10 cellular contexts compared by ENCODE assay signal in the genomic region with DNA sequence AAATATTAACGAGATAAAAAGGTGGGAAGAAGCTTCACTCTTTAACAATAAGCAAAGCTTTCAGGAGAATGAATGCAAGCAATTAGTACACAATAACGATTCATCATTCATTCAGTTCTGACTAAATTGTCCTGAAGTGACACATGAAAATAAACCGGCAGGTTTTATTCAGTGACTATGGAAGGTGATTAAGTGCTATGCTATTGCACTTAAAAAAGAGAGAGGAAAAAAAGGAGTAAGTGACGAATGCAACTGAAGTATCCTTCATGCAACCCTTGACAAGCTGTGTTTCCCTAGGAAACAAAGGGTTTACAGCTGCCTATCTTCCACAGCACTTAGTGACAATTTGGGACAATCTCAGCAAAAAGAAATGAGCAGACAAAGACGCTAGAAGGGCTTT. TPM values are rescaled to one million over a fixed set of nuclear protein-coding genes. Genes with fewer than 3 reads are reported as not detected.
DNase-seq lines count a peak whose midpoint lies in the region; TF ChIP-seq lines count a peak whose summit lies in the region.
"Had no signal": no experiment of that assay in that cellular context is flagged by ENCODE, and none has a peak within 500 bp of the region (broad histone marks: within the 10 kb centered on the region; RNA-seq: fewer than 3 reads in every experiment).

No MANE protein-coding gene starts in this region.

- peak overlapping the region in 2 of 4 donors; percentile 43 to 71 for H3K27ac ChIP-seq in esophagus squamous epithelium

- peaks cover 15 to 44% (median 22%) of the 10 kb centered on the region in 3 donors for H3K4me1 ChIP-seq in esophagus squamous epithelium

- TF ChIP-seq CTCF in nephron progenitor cell (IDR thresholded peaks at IDR 0.05) (no peak), esophagus squamous epithelium (IDR thresholded peaks at IDR 0.05) (no peak)

- WGBS in esophagus squamous epithelium, 2 donors: 35 to 55% methylated on average over 5 of the region's 5 CpGs

- no peaks in the 10 kb centered on the region for H3K36me3 Mint-ChIP-seq in nephron progenitor cell (ENCODE audit: low read depth)

- DNase-seq in EH (ENCODE audit: low read depth) (peak; percentile 39), NAMALWA (ENCODE audit: low spot score) (peak; percentile 53), cerebellar cortex (ENCODE audit: low spot score) (peak; percentile 48), nephron progenitor cell (no peak), AG08395 (ENCODE audit: low spot score) (no peak), esophagus squamous epithelium (lab: John Stamatoyannopoulos, UW) (no peak), GDM1 (lab: John Stamatoyannopoulos, UW) (no peak), occipital lobe (lab: John Stamatoyannopoulos, UW) (no peak)
- DNase-seq: cerebellar nuclear complex; stimulated activated CD4-positive, alpha-beta T cell treated with anti-CD3 and anti-CD28 coated beads, Interleukin-1b, Interleukin-23, amount 100 ng/mL, for 48 hours had no signal

- no peak overlapping the region for H3K27ac Mint-ChIP-seq in nephron progenitor cell

- H3K4me3 Mint-ChIP-seq in nephron progenitor cell: peak overlapping the region; percentile 89

- no peaks in the 10 kb centered on the region for H3K27me3 ChIP-seq in esophagus squamous epithelium

- peaks cover 30% of the 10 kb centered on the region for H3K4me1 Mint-ChIP-seq in nephron progenitor cell

- peak overlapping the region in 1 of 4 donors; percentile 72 for H3K4me3 ChIP-seq in esophagus squamous epithelium

- peaks cover 0 to 7% (median 0%) of the 10 kb centered on the region in 3 donors for H3K9me3 ChIP-seq in esophagus squamous epithelium

- H3K36me3 ChIP-seq in esophagus squamous epithelium: peaks cover 0 to 21% (median 0%) of the 10 kb centered on the region in 3 donors

- intact Hi-C loops in esophagus squamous epithelium (cut with DNase I): no loop called here

- no peaks in the 10 kb centered on the region for H3K9me3 Mint-ChIP-seq in nephron progenitor cell

- TF ChIP-seq POLR2A in esophagus squamous epithelium (IDR thresholded peaks at IDR 0.05): no peak

- peaks cover 3% of the 10 kb centered on the region for H3K27me3 Mint-ChIP-seq in nephron progenitor cell (ENCODE audit: low read depth, poor library complexity)

RNA-seq across cellular contexts. Expression of a gene that starts 1.4 kb away (rescaled TPM):
- total RNA-seq in esophagus squamous epithelium: 1 to 10 TPM; 5.9 to 9.4 (median 7.8) TPM
- 19.8 TPM for total RNA-seq in occipital lobe

RNA-seq across cellular contexts. Expression of a gene that starts 4.2 kb away (rescaled TPM):
- total RNA-seq in esophagus squamous epithelium (10 to 100 TPM in 1 of 4 donors, 1 to 10 TPM in 3; 6.8 to 12.2 (median 8.4) TPM), occipital lobe (19.7 TPM)

RNA-seq across cellular contexts. Expression of a gene that starts 55.6 kb away (rescaled TPM):
- total RNA-seq in esophagus squamous epithelium: 1 to 10 TPM in 2 of 4 donors, under 1 TPM in 1, not detected in 1; 0.31 to 2.1 (median 1.6) TPM
- total RNA-seq in occipital lobe: 0.78 TPM

Comparison
In these comparisons a context has a peak if more than half of its experiments do, and no peak if none do; other contexts are left out.
1. DNase-seq: peak in EH (single experiment), NAMALWA (single experiment) and cerebellar cortex (single experiment); none in nephron progenitor cell (single experiment), AG08395 (single experiment), esophagus squamous epithelium (single experiment), GDM1 (single experiment) and occipital lobe (single experiment).